In the genomic region with DNA sequence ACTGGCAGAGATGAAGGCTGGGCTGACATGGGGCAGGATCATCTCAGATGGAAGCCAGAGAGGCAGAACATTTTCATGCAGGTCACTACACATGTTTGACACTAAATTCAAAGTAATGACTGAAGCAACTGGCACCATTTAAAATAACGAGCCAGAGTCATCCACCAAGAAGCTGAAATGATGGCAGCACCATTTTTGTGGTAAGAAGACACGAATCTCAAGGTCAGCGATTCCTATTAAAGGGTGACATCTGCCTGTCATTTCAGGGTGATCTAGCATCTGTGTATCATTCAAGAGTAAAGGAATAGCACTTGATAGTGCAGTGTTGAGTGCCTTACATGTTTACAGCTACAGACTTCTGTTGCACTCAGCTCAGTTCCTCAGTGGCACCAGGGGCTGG, we compare ENCODE assay signal across 17 cellular contexts.
"Had no signal": no experiment of that assay in that cellular context is flagged by ENCODE, and none has a peak within 500 bp of the region (broad histone marks: within the 10 kb centered on the region; RNA-seq: fewer than 3 reads in every experiment).

No MANE protein-coding gene starts in this region.

- H3K4me3 ChIP-seq: adrenal gland, breast epithelium had no signal

- H3K4me3 Mint-ChIP-seq: activated CD4-positive, alpha-beta memory T cell treated with anti-CD3 and anti-CD28 coated beads, Interleukin-2, amount 10 ng/mL, durations not matched to agents 7 days and 5 days; activated CD4-positive, alpha-beta T cell treated with anti-CD3 and anti-CD28 coated beads for 36 hours; activated naive CD8-positive, alpha-beta T cell treated with anti-CD3 and anti-CD28 coated beads, Interleukin-2, amount 10 ng/mL, durations not matched to agents 7 days and 5 days; IgD-negative memory B cell; T-cell had no signal

- H3K27me3 Mint-ChIP-seq: activated CD4-positive, alpha-beta memory T cell treated with anti-CD3 and anti-CD28 coated beads, Interleukin-2, amount 10 ng/mL, durations not matched to agents 7 days and 5 days; activated CD4-positive, alpha-beta T cell treated with anti-CD3 and anti-CD28 coated beads for 36 hours; activated naive CD8-positive, alpha-beta T cell treated with anti-CD3 and anti-CD28 coated beads, Interleukin-2, amount 10 ng/mL, durations not matched to agents 7 days and 5 days; T-cell had no signal

- H3K36me3 ChIP-seq: adrenal gland, breast epithelium, WERI-Rb-1 had no signal

- H3K9me3 Mint-ChIP-seq: activated naive CD8-positive, alpha-beta T cell treated with anti-CD3 and anti-CD28 coated beads, Interleukin-2, amount 10 ng/mL, durations not matched to agents 7 days and 5 days had no signal

- DNase-seq: activated CD4-positive, alpha-beta memory T cell treated with anti-CD3 and anti-CD28 coated beads, Interleukin-2, amount 10 ng/mL, durations not matched to agents 7 days and 5 days; activated CD4-positive, alpha-beta T cell treated with anti-CD3 and anti-CD28 coated beads for 36 hours; activated CD4-positive, alpha-beta T cell treated with anti-CD3 and anti-CD28 coated beads, Interleukin-2, amount 50 U/mL, for 1 hour; activated CD8-positive, alpha-beta memory T cell treated with anti-CD3 and anti-CD28 coated beads, Interleukin-2, amount 50 U/mL, for 4 hours; activated naive CD4-positive, alpha-beta T cell treated with anti-CD3 and anti-CD28 coated beads, Interleukin-2, amount 50 U/mL, for 16 hours; activated naive CD8-positive, alpha-beta T cell treated with anti-CD3 and anti-CD28 coated beads, Interleukin-2, amount 10 ng/mL, durations not matched to agents 7 days and 5 days; adrenal gland; anterior cingulate cortex; central memory CD4-positive, alpha-beta T cell; KG1; NCI-H2227 treated with DMSO at 0.1 percent for 48 hours; NCI-H446 treated with DMSO at 0.1 percent for 48 hours; T-cell; WERI-Rb-1 had no signal

- H3K27ac Mint-ChIP-seq: activated CD4-positive, alpha-beta memory T cell treated with anti-CD3 and anti-CD28 coated beads, Interleukin-2, amount 10 ng/mL, durations not matched to agents 7 days and 5 days; activated CD4-positive, alpha-beta T cell treated with anti-CD3 and anti-CD28 coated beads for 36 hours; activated naive CD8-positive, alpha-beta T cell treated with anti-CD3 and anti-CD28 coated beads, Interleukin-2, amount 10 ng/mL, durations not matched to agents 7 days and 5 days; IgD-negative memory B cell; T-cell had no signal

- H3K4me1 ChIP-seq: adrenal gland, breast epithelium had no signal

- H3K4me1 Mint-ChIP-seq: activated CD4-positive, alpha-beta memory T cell treated with anti-CD3 and anti-CD28 coated beads, Interleukin-2, amount 10 ng/mL, durations not matched to agents 7 days and 5 days; activated CD4-positive, alpha-beta T cell treated with anti-CD3 and anti-CD28 coated beads for 36 hours; activated naive CD8-positive, alpha-beta T cell treated with anti-CD3 and anti-CD28 coated beads, Interleukin-2, amount 10 ng/mL, durations not matched to agents 7 days and 5 days; IgD-negative memory B cell; T-cell had no signal

- H3K9me3 ChIP-seq: adrenal gland, breast epithelium had no signal

- H3K27me3 ChIP-seq: adrenal gland, breast epithelium had no signal

- ATAC-seq: activated CD4-positive, alpha-beta T cell treated with anti-CD3 and anti-CD28 coated beads for 36 hours; PC-3; T-cell had no signal

- H3K36me3 Mint-ChIP-seq: activated naive CD8-positive, alpha-beta T cell treated with anti-CD3 and anti-CD28 coated beads, Interleukin-2, amount 10 ng/mL, durations not matched to agents 7 days and 5 days; IgD-negative memory B cell; T-cell had no signal

- H3K27ac ChIP-seq: adrenal gland, breast epithelium, WERI-Rb-1 had no signal
